ENCODE assay signal across 1 cellular context in genomic region chr2:156321243-156321904, GRCh38.
TF ChIP-seq lines count a peak whose summit lies in the region.

No MANE protein-coding gene starts in this region.

TF ChIP-seq in IMR-90, 13 proteins besides CTCF, POLR2A, EP300 and RAD21 (continued from another document):
- TF ChIP-seq RCOR1 (IDR thresholded peaks at IDR 0.05; ENCODE audit: insufficient replicate concordance, low read length) (no peak), MAFK (IDR thresholded peaks at IDR 0.05; ENCODE audit: low read depth, low read length) (no peak), SMC3 (IDR thresholded peaks at IDR 0.05; ENCODE audit: low read depth, low read length) (no peak), MAZ (IDR thresholded peaks at IDR 0.05; ENCODE audit: borderline replicate concordance, low read depth, low read length) (no peak), FOS (IDR thresholded peaks at IDR 0.05; ENCODE audit: low read depth, low read length) (no peak), CHD1 (IDR thresholded peaks at IDR 0.05; ENCODE audit: low read depth, low read length) (no peak), BHLHE40 (IDR thresholded peaks at IDR 0.05; ENCODE audit: low read depth, low read length) (no peak)
- TF ChIP-seq, protein P1, sequence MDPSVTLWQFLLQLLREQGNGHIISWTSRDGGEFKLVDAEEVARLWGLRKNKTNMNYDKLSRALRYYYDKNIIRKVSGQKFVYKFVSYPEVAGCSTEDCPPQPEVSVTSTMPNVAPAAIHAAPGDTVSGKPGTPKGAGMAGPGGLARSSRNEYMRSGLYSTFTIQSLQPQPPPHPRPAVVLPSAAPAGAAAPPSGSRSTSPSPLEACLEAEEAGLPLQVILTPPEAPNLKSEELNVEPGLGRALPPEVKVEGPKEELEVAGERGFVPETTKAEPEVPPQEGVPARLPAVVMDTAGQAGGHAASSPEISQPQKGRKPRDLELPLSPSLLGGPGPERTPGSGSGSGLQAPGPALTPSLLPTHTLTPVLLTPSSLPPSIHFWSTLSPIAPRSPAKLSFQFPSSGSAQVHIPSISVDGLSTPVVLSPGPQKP (IDR thresholded peaks at IDR 0.05; ENCODE audit: borderline replicate concordance, low read depth, low read length), result no peak
